Comparison of ENCODE assay signal across 18 cellular contexts in genomic region chr14:56964885-56965284, GRCh38.
DNase-seq lines count a peak whose midpoint lies in the region; ATAC-seq and TF ChIP-seq lines count a peak whose summit lies in the region.
"Had no signal": no experiment of that assay in that cellular context is flagged by ENCODE, and none has a peak within 500 bp of the region (broad histone marks: within the 10 kb centered on the region; RNA-seq: fewer than 3 reads in every experiment).

No MANE protein-coding gene starts in this region.

- no peaks in the 10 kb centered on the region for H3K9me3 Mint-ChIP-seq in GM23338
- no peaks in the 10 kb centered on the region for H3K9me3 Mint-ChIP-seq in neural crest cell
- H3K9me3 Mint-ChIP-seq in stimulated activated naive B cell treated with anti-CD40 and anti-IgM and Interleukin-4, amounts not matched to agents 10 μg/mL and 1 μg/mL and 100 μg/mL, for 72 hours, result peaks cover 0 to 3% of the 10 kb centered on the region in 2 donors

- ATAC-seq in GM23338 (peak; percentile 41; the same call in 2 of the 3 replicates), esophagus mucosa (no peak), GM21447 (IDR thresholded peaks at IDR 0.05; ENCODE audit: unreplicated experiment) (no peak), HG03342 (IDR thresholded peaks at IDR 0.05; ENCODE audit: unreplicated experiment) (no peak)
- ATAC-seq in stimulated activated naive B cell treated with anti-CD40 and anti-IgM and Interleukin-4, amounts not matched to agents 10 μg/mL and 1 μg/mL and 100 μg/mL, for 72 hours (replicated peaks), result no peak
- ATAC-seq: A549 had no signal

- H3K4me1 Mint-ChIP-seq in GM23338 (peaks cover 7% of the 10 kb centered on the region), neural crest cell (peaks cover 17% of the 10 kb centered on the region)
- H3K4me1 Mint-ChIP-seq in stimulated activated naive B cell treated with anti-CD40 and anti-IgM and Interleukin-4, amounts not matched to agents 10 μg/mL and 1 μg/mL and 100 μg/mL, for 72 hours, result no peaks in the 10 kb centered on the region
- H3K4me1 Mint-ChIP-seq: CD14-positive monocyte; CD4-positive, alpha-beta memory T cell had no signal

- H3K4me3 Mint-ChIP-seq in GM23338 (no peak overlapping the region), neural crest cell (no peak overlapping the region)
- H3K4me3 Mint-ChIP-seq in stimulated activated naive B cell treated with anti-CD40 and anti-IgM and Interleukin-4, amounts not matched to agents 10 μg/mL and 1 μg/mL and 100 μg/mL, for 72 hours, result no peak overlapping the region
- H3K4me3 Mint-ChIP-seq: CD14-positive monocyte; CD4-positive, alpha-beta memory T cell had no signal

- H3F3A ChIP-seq in GM23338 (replicated peaks; ENCODE audit: low read depth), result 0 out of 2 replicates have a peak, but pooled peaks cover 3% of the 10 kb centered on the region

- no peaks in the 10 kb centered on the region for H3K9me3 ChIP-seq in WERI-Rb-1 (ENCODE audit: severe bottlenecking)
- H3K9me3 ChIP-seq: A549 had no signal

- no peaks in the 10 kb centered on the region for H3K36me3 Mint-ChIP-seq in GM23338 (ENCODE audit: low read depth)
- no peaks in the 10 kb centered on the region for H3K36me3 Mint-ChIP-seq in neural crest cell (ENCODE audit: low read depth)
- H3K36me3 Mint-ChIP-seq in stimulated activated naive B cell treated with anti-CD40 and anti-IgM and Interleukin-4, amounts not matched to agents 10 μg/mL and 1 μg/mL and 100 μg/mL, for 72 hours, result no peaks in the 10 kb centered on the region
- H3K36me3 Mint-ChIP-seq: CD14-positive monocyte; CD4-positive, alpha-beta memory T cell had no signal

- no peaks in the 10 kb centered on the region for H3K79me2 ChIP-seq in GM23338 (replicated peaks; ENCODE audit: insufficient read depth)

- no peaks in the 10 kb centered on the region for H3K36me3 ChIP-seq in GM23338 (ENCODE audit: insufficient read depth)
- no peaks in the 10 kb centered on the region for H3K36me3 ChIP-seq in WERI-Rb-1

- peak overlapping the region; percentile 72 for H2AFZ ChIP-seq in GM23338

- no peak for DNase-seq in GM23338 (ENCODE audit: low spot score)
- DNase-seq in WERI-Rb-1, result peak; percentile 25
- no peak for DNase-seq in neural crest cell (ENCODE audit: low read depth, low spot score)
- DNase-seq in retina, result peak; percentile 77
- DNase-seq in stimulated activated naive B cell treated with anti-CD40 and anti-IgM and Interleukin-4, amounts not matched to agents 10 μg/mL and 1 μg/mL and 100 μg/mL, for 72 hours, result no peak
- DNase-seq: AML-193; CD4-positive, alpha-beta memory T cell; DMS153; DMS79 treated with DMSO at 0.1 percent for 48 hours; GF-D8; HCEC 1CT had no signal

- no peaks in the 10 kb centered on the region for H3K9me2 ChIP-seq in GM23338 (ENCODE audit: insufficient read depth)

- H3K4me3 ChIP-seq in GM23338, result no peak overlapping the region
- H3K4me3 ChIP-seq in WERI-Rb-1 (ENCODE audit: low read depth, low read length), result peak overlapping the region; percentile 13; the same call in 1 of the 2 replicates
- H3K4me3 ChIP-seq: A549 had no signal

- H3K27ac Mint-ChIP-seq in GM23338 (no peak overlapping the region), neural crest cell (ENCODE audit: unreplicated experiment) (peak overlapping the region; percentile 1)
- no peak overlapping the region for H3K27ac Mint-ChIP-seq in stimulated activated naive B cell treated with anti-CD40 and anti-IgM and Interleukin-4, amounts not matched to agents 10 μg/mL and 1 μg/mL and 100 μg/mL, for 72 hours
- H3K27ac Mint-ChIP-seq: CD14-positive monocyte; CD4-positive, alpha-beta memory T cell had no signal

- no peak for TF ChIP-seq CTCF in GM23338 (conservative IDR thresholded peaks at IDR 0.05; ENCODE audit: low read depth in 2 of 2)
- TF ChIP-seq CTCF in WERI-Rb-1 (IDR thresholded peaks at IDR 0.05; ENCODE audit: low read depth, low read length), result no peak
- no peak for TF ChIP-seq CTCF in neural crest cell (conservative IDR thresholded peaks at IDR 0.05)

- H3K4me2 ChIP-seq in GM23338, result no peak overlapping the region
- H3K4me2 ChIP-seq: A549 had no signal

- no peaks in the 10 kb centered on the region for H3K27me3 ChIP-seq in GM23338 (ENCODE audit: insufficient read depth)
- H3K27me3 ChIP-seq in WERI-Rb-1 (ENCODE audit: insufficient read depth, low read depth, severe bottlenecking), result no peaks in the 10 kb centered on the region

- no peaks in the 10 kb centered on the region for H4K20me1 ChIP-seq in GM23338 (replicated peaks; ENCODE audit: insufficient read depth)

- H3K27ac ChIP-seq in GM23338 (ENCODE audit: low read depth) (no peak overlapping the region), WERI-Rb-1 (no peak overlapping the region)
- H3K27ac ChIP-seq: 22Rv1, A549, HL-60 had no signal

- H3K4me1 ChIP-seq in GM23338 (ENCODE audit: insufficient read depth), result peaks cover 10% of the 10 kb centered on the region
- H3K4me1 ChIP-seq: A549 had no signal

- H3K27me3 Mint-ChIP-seq in GM23338 (ENCODE audit: insufficient read depth, low read depth, poor library complexity) (no peaks in the 10 kb centered on the region), neural crest cell (ENCODE audit: low read depth) (no peaks in the 10 kb centered on the region)
- no peaks in the 10 kb centered on the region for H3K27me3 Mint-ChIP-seq in stimulated activated naive B cell treated with anti-CD40 and anti-IgM and Interleukin-4, amounts not matched to agents 10 μg/mL and 1 μg/mL and 100 μg/mL, for 72 hours

TF ChIP-seq in GM23338, 12 proteins besides CTCF, POLR2A, EP300 and RAD21 (continues in another document):
- no peak for TF ChIP-seq CREB1 (CRISPR knock-in tag; IDR thresholded peaks at IDR 0.05; ENCODE audit: low read depth)
- TF ChIP-seq POLR2AphosphoS5 (IDR thresholded peaks at IDR 0.05; ENCODE audit: low read depth), result no peak
- TF ChIP-seq EZH2phosphoT487 (IDR thresholded peaks at IDR 0.05; ENCODE audit: unreplicated experiment), result no peak
- no peak for TF ChIP-seq ZNF114 (CRISPR knock-in tag; IDR thresholded peaks at IDR 0.05)
- TF ChIP-seq ZNF331 (CRISPR knock-in tag; IDR thresholded peaks at IDR 0.05; ENCODE audit: low read depth), result no peak
- no peak for TF ChIP-seq NANOG (IDR thresholded peaks at IDR 0.05; ENCODE audit: borderline replicate concordance)
- TF ChIP-seq JUNB (IDR thresholded peaks at IDR 0.05; ENCODE audit: unreplicated experiment), result no peak
- TF ChIP-seq STAT1 (IDR thresholded peaks at IDR 0.05; ENCODE audit: unreplicated experiment), result no peak
- no peak for TF ChIP-seq EZH2 (IDR thresholded peaks at IDR 0.05; ENCODE audit: low read depth, unreplicated experiment)
- TF ChIP-seq ZNF462 (CRISPR knock-in tag; IDR thresholded peaks at IDR 0.05), result no peak

Comparison
In these comparisons a context has a peak if more than half of its experiments do, and no peak if none do; other contexts are left out.
1. DNase-seq: peak in WERI-Rb-1 (single experiment) and retina (single experiment); none in GM23338 (single experiment), neural crest cell (single experiment) and stimulated activated naive B cell treated with anti-CD40 and anti-IgM and Interleukin-4, amounts not matched to agents 10 μg/mL and 1 μg/mL and 100 μg/mL, for 72 hours (single experiment).